21 cellular contexts compared by ENCODE assay signal in the genomic region with DNA sequence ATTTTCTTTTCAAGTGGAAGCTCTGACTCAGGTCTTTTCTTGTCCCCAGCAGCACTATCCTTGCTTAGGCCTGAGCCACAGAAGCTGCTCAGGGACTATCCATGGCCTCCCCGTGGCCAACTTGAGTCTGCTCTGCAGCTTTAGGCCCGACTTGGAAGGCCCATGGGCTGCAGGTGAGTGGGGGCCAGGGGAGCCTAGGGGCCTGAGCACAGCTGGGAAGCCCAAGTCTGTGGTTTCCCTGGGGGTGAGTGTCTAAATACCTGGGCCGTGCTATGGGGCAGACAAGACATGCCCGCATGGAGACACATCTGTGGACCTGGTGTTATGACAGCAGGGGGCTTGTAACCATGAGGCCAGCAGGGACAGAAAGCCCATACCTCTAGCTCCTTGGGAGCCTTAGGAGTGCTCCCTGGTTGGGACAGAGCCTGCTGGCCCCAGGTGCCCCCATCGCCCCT. TPM values are rescaled to one million over a fixed set of nuclear protein-coding genes. Genes with fewer than 3 reads are reported as not detected.
DNase-seq lines count a peak whose midpoint lies in the region; ATAC-seq, FAIRE-seq and TF ChIP-seq lines count a peak whose summit lies in the region.
"Had no signal": no experiment of that assay in that cellular context is flagged by ENCODE, and none has a peak within 500 bp of the region (broad histone marks: within the 10 kb centered on the region; RNA-seq: fewer than 3 reads in every experiment).

A gene (plus strand): TSS at position 51 of the 455 bp plus-strand sequence. CDS start 5,839 bp downstream, outside the sequence.

- no peaks in the 10 kb centered on the region for H3K9me3 ChIP-seq in K562 (replicated peaks; ENCODE audit: control insufficient read depth, insufficient read depth, low read depth, low read length)
- H3K9me3 ChIP-seq in mesenchymal stem cell (ENCODE audit: control insufficient read depth, low read length) = no peaks in the 10 kb centered on the region
- no peaks in the 10 kb centered on the region for H3K9me3 ChIP-seq in spleen
- H3K9me3 ChIP-seq in CD8-positive, alpha-beta memory T cell (ENCODE audit: low read length) = no peaks in the 10 kb centered on the region

- H3K23ac ChIP-seq in mesenchymal stem cell (ENCODE audit: low read length in 2 of 2) = no peak within 1 kb of the TSS

- H3K4me3 ChIP-seq in H7 (ENCODE audit: insufficient read depth, low read depth, low read length) (no peak within 1 kb of the TSS), K562 (no peak within 1 kb of the TSS), mesenchymal stem cell (ENCODE audit: insufficient read depth in 1 of 2, low read depth in 1 of 2, low read length in 2 of 2) (no peak within 1 kb of the TSS), spleen (no peak within 1 kb of the TSS)
- no peak within 1 kb of the TSS for H3K4me3 ChIP-seq in CD8-positive, alpha-beta memory T cell (ENCODE audit: low read length)
- H3K4me3 ChIP-seq: GM12878 had no signal

- H3K27me3 Mint-ChIP-seq in CD8-positive, alpha-beta memory T cell = peaks cover 24 to 32% of the 10 kb centered on the region in 2 donors

- peak within 1 kb of the TSS; percentile 25 to 35 for H3K18ac ChIP-seq in mesenchymal stem cell (ENCODE audit: low read depth in 1 of 2, low read length in 2 of 2)

- in situ Hi-C loops in K562 (cut with MboI) = no loop called here

- no peak for TF ChIP-seq EP300 in K562 (IDR thresholded peaks at IDR 0.05; ENCODE audit: low read length)

- ATAC-seq in K562 (peak; percentile 6; the same call in 2 of the 3 replicates), GM21360 (IDR thresholded peaks at IDR 0.05; ENCODE audit: unreplicated experiment) (no peak), HG03442 (IDR thresholded peaks at IDR 0.05; ENCODE audit: unreplicated experiment) (no peak)
- no peak for ATAC-seq in stimulated activated effector memory CD8-positive, alpha-beta T cell treated with anti-CD3 and anti-CD28 coated beads, Interleukin-12 subunit alpha, Interleukin-12 subunit beta, amount 100 ng/mL, for 72 hours
- ATAC-seq: stimulated activated naive CD8-positive, alpha-beta T cell treated with anti-CD3 and anti-CD28 coated beads, Interleukin-15, amount 100 ng/mL, for 72 hours had no signal

- no peaks in the 10 kb centered on the region for H3K9me3 Mint-ChIP-seq in CD8-positive, alpha-beta memory T cell
- no peaks in the 10 kb centered on the region for H3K9me3 Mint-ChIP-seq in stimulated activated effector memory CD8-positive, alpha-beta T cell treated with anti-CD3 and anti-CD28 coated beads, Interleukin-12 subunit alpha, Interleukin-12 subunit beta, amount 100 ng/mL, for 72 hours
- H3K9me3 Mint-ChIP-seq: stimulated activated naive CD8-positive, alpha-beta T cell treated with anti-CD3 and anti-CD28 coated beads, Interleukin-15, amount 100 ng/mL, for 72 hours had no signal

- H3K4me2 ChIP-seq in K562 (ENCODE audit: insufficient read depth, low read length) = no peak within 1 kb of the TSS
- H3K4me2 ChIP-seq in mesenchymal stem cell (ENCODE audit: low read length, poor library complexity, severe bottlenecking) = no peak within 1 kb of the TSS

- H3K36me3 ChIP-seq in H7 (replicated peaks; ENCODE audit: control insufficient read depth, insufficient read depth, low read length) (no peaks in the 10 kb centered on the region), K562 (ENCODE audit: control insufficient read depth, insufficient read depth, low read length) (no peaks in the 10 kb centered on the region), mesenchymal stem cell (ENCODE audit: control insufficient read depth in 1 of 2, insufficient read depth in 2 of 2, low read depth in 1 of 2, low read length in 2 of 2) (no peaks in the 10 kb centered on the region), spleen (no peaks in the 10 kb centered on the region)
- H3K36me3 ChIP-seq in CD8-positive, alpha-beta memory T cell (ENCODE audit: insufficient read depth, low read length) = no peaks in the 10 kb centered on the region

- H4K91ac ChIP-seq in mesenchymal stem cell (ENCODE audit: low read length) = no peak within 1 kb of the TSS

- intact Hi-C loops in K562 (cut with micrococcal nuclease) (no loop called here), spleen (cut with DNase I; ENCODE audit: low total_unique reads) (no loop called here)

- POLR2A ChIA-PET in K562 (lab: Yijun Ruan, JAX) = interaction anchor here (0.7 to 0.9 kb wide), 2 partner anchors 10 to 187 kb away, joined by 3 to 5 read pairs; no protein-coding TSS in a partner anchor
- POLR2A ChIA-PET in CD8-positive, alpha-beta memory T cell (lab: Charles Lee) = no interaction called here

- BruUV-seq in K562 (replicated peaks; lab: Mats Ljungman, UMichigan) = no TSS peak

- H3K4me3 Mint-ChIP-seq in CD8-positive, alpha-beta memory T cell = no peak within 1 kb of the TSS
- no peak within 1 kb of the TSS for H3K4me3 Mint-ChIP-seq in stimulated activated effector memory CD8-positive, alpha-beta T cell treated with anti-CD3 and anti-CD28 coated beads, Interleukin-12 subunit alpha, Interleukin-12 subunit beta, amount 100 ng/mL, for 72 hours
- H3K4me3 Mint-ChIP-seq: activated naive CD8-positive, alpha-beta T cell; stimulated activated naive CD8-positive, alpha-beta T cell treated with anti-CD3 and anti-CD28 coated beads, Interleukin-15, amount 100 ng/mL, for 72 hours had no signal

- TF ChIP-seq POLR2A in K562 (conservative IDR thresholded peaks at IDR 0.05) (no peak), spleen (IDR thresholded peaks at IDR 0.05) (no peak)

- TF ChIP-seq CTCF in K562 (IDR thresholded peaks at IDR 0.05 in 2 of 3, conservative IDR thresholded peaks at IDR 0.05 in 1 of 3; ENCODE audit: insufficient read depth in 2 of 3, low read depth in 1 of 3, low read length in 3 of 3) (no peak), spleen (IDR thresholded peaks at IDR 0.05 in 8 of 11, conservative IDR thresholded peaks at IDR 0.05 in 3 of 11) (no peak)

- no peak within 1 kb of the TSS for H4K8ac ChIP-seq in mesenchymal stem cell (ENCODE audit: low read length)

- H2BK15ac ChIP-seq in mesenchymal stem cell (ENCODE audit: low read depth, poor library complexity, severe bottlenecking) = no peak within 1 kb of the TSS

- no peaks in the 10 kb centered on the region for H3K36me3 Mint-ChIP-seq in CD8-positive, alpha-beta memory T cell
- H3K36me3 Mint-ChIP-seq in stimulated activated effector memory CD8-positive, alpha-beta T cell treated with anti-CD3 and anti-CD28 coated beads, Interleukin-12 subunit alpha, Interleukin-12 subunit beta, amount 100 ng/mL, for 72 hours = no peaks in the 10 kb centered on the region

- no peak within 1 kb of the TSS for H2AFZ ChIP-seq in K562 (ENCODE audit: low read depth, low read length)
- H2AFZ ChIP-seq in mesenchymal stem cell (ENCODE audit: low read depth, low read length) = no peak within 1 kb of the TSS

- H3K79me1 ChIP-seq in mesenchymal stem cell (replicated peaks; ENCODE audit: low read length, poor library complexity, severe bottlenecking) = no peaks in the 10 kb centered on the region

- FAIRE-seq in K562 (lab: Jason Lieb, UNC) = no peak
- FAIRE-seq: D721Med, GM12878, keratinocyte had no signal

- H2BK120ac ChIP-seq in mesenchymal stem cell (ENCODE audit: low read depth, low read length) = no peak within 1 kb of the TSS

- H3K14ac ChIP-seq in mesenchymal stem cell (ENCODE audit: low read length in 2 of 2) = no peak within 1 kb of the TSS

- no peaks in the 10 kb centered on the region for H3K79me2 ChIP-seq in K562 (ENCODE audit: control insufficient read depth, insufficient read depth, low read length)

- H3K4ac ChIP-seq in mesenchymal stem cell (ENCODE audit: low read depth in 1 of 2, low read length in 2 of 2) = no peak within 1 kb of the TSS

- TF ChIP-seq RAD21 in K562 (CRISPR knock-in tag; conservative IDR thresholded peaks at IDR 0.05 in 1 of 2, IDR thresholded peaks at IDR 0.05 in 1 of 2) = no peak

- DNase-seq in H7 (no peak), K562 (ENCODE audit: extremely low read depth in 1 of 4, low spot score in 3 of 4) (no peak), mesenchymal stem cell (no peak), spleen (no peak)
- no peak for DNase-seq in CD8-positive, alpha-beta memory T cell
- DNase-seq in stimulated activated effector memory CD8-positive, alpha-beta T cell treated with anti-CD3 and anti-CD28 coated beads, Interleukin-12 subunit alpha, Interleukin-12 subunit beta, amount 100 ng/mL, for 72 hours (ENCODE audit: low spot score in 2 of 2) = no peak
- DNase-seq: activated CD4-positive, alpha-beta T cell treated with anti-CD3 and anti-CD28 coated beads, Interleukin-2, amount 50 U/mL, for 48 hours; activated T-cell treated with anti-CD3 and anti-CD28 coated beads, Interleukin-2, amount 50 U/mL, for 1 hour; central memory CD4-positive, alpha-beta T cell; effector CD8-positive, alpha-beta T cell; GDM1; hippocampal formation; NCI-H1930; NCI-H510A; stimulated activated naive CD8-positive, alpha-beta T cell treated with anti-CD3 and anti-CD28 coated beads, Interleukin-15, amount 100 ng/mL, for 72 hours had no signal

- no peaks in the 10 kb centered on the region for H3K9me1 ChIP-seq in K562 (ENCODE audit: control insufficient read depth, insufficient read depth, low read length)

- peak within 1 kb of the TSS; percentile 34 for H2AK5ac ChIP-seq in mesenchymal stem cell (ENCODE audit: low read length, severe bottlenecking)

- H3K27me3 ChIP-seq in H7 (ENCODE audit: control insufficient read depth, insufficient read depth, low read length) = peaks cover 50% of the 10 kb centered on the region
- peaks cover 38 to 71% of the 10 kb centered on the region in 2 experiments for H3K27me3 ChIP-seq in K562 (ENCODE audit: control insufficient read depth in 2 of 2, insufficient read depth in 2 of 2, low read length in 2 of 2)
- peaks cover 32 to 44% of the 10 kb centered on the region in 2 experiments for H3K27me3 ChIP-seq in mesenchymal stem cell (ENCODE audit: control insufficient read depth in 1 of 2, insufficient read depth in 1 of 2, low read length in 2 of 2)
- H3K27me3 ChIP-seq in spleen (replicated peaks in 1 of 7) = peaks cover 0 to 35% (median 22%) of the 10 kb centered on the region in 7 donors
- H3K27me3 ChIP-seq in CD8-positive, alpha-beta memory T cell (ENCODE audit: insufficient read depth, low read length, poor library complexity, severe bottlenecking) = peaks cover 20% of the 10 kb centered on the region

- H3K27ac ChIP-seq in K562 (ENCODE audit: extremely low read depth, low read depth, low read length) (no peak within 1 kb of the TSS), mesenchymal stem cell (ENCODE audit: low read length, poor library complexity, severe bottlenecking) (no peak within 1 kb of the TSS), spleen (peak within 1 kb of the TSS in 2 of 8 donors; percentile 18)
- H3K27ac ChIP-seq in CD8-positive, alpha-beta memory T cell (ENCODE audit: low read depth, low read length) = no peak within 1 kb of the TSS

- CTCF ChIA-PET in K562 (lab: Yijun Ruan, JAX; ENCODE audit: low intra/inter-chr PET ratio) = no interaction called here
- CTCF ChIA-PET in CD8-positive, alpha-beta memory T cell (lab: Charles Lee) = interaction anchor here (0.7 kb wide), 1 partner anchor 17 kb away, joined by 4 read pairs; no protein-coding TSS in a partner anchor

- peaks cover 0 to 15% (median 4%) of the 10 kb centered on the region in 3 donors for H3K4me1 Mint-ChIP-seq in CD8-positive, alpha-beta memory T cell
- peaks cover 10% of the 10 kb centered on the region for H3K4me1 Mint-ChIP-seq in stimulated activated effector memory CD8-positive, alpha-beta T cell treated with anti-CD3 and anti-CD28 coated beads, Interleukin-12 subunit alpha, Interleukin-12 subunit beta, amount 100 ng/mL, for 72 hours

- H3K9ac ChIP-seq in K562 (ENCODE audit: insufficient read depth in 1 of 2, low read depth in 2 of 2, low read length in 2 of 2) = peak within 1 kb of the TSS in 1 of 2 experiments; percentile 68; a peak in 2 of 4 replicates
- H3K9ac ChIP-seq in mesenchymal stem cell (ENCODE audit: low read length) = no peak within 1 kb of the TSS

- H3K4me1 ChIP-seq in K562 (replicated peaks in 1 of 2; ENCODE audit: control insufficient read depth in 2 of 2, insufficient read depth in 2 of 2, low read length in 2 of 2) = peaks cover 0 to 22% of the 10 kb centered on the region in 2 experiments; a peak in 3 of 5 replicates
- peaks cover 62% of the 10 kb centered on the region for H3K4me1 ChIP-seq in mesenchymal stem cell (ENCODE audit: control insufficient read depth, insufficient read depth, low read depth, low read length)
- H3K4me1 ChIP-seq in spleen = peaks cover 16 to 66% (median 45%) of the 10 kb centered on the region in 6 donors
- H3K4me1 ChIP-seq in CD8-positive, alpha-beta memory T cell (ENCODE audit: insufficient read depth, low read length) = no peaks in the 10 kb centered on the region

- H4K20me1 ChIP-seq in K562 (replicated peaks; ENCODE audit: control insufficient read depth, insufficient read depth, low read length) = peaks cover 21% of the 10 kb centered on the region

- peak within 1 kb of the TSS in 1 of 8 donors; percentile 33 for H3K27ac Mint-ChIP-seq in CD8-positive, alpha-beta memory T cell
- no peak within 1 kb of the TSS for H3K27ac Mint-ChIP-seq in stimulated activated effector memory CD8-positive, alpha-beta T cell treated with anti-CD3 and anti-CD28 coated beads, Interleukin-12 subunit alpha, Interleukin-12 subunit beta, amount 100 ng/mL, for 72 hours
- H3K27ac Mint-ChIP-seq: activated naive CD8-positive, alpha-beta T cell; stimulated activated naive CD8-positive, alpha-beta T cell treated with anti-CD3 and anti-CD28 coated beads, Interleukin-15, amount 100 ng/mL, for 72 hours had no signal

- H2BK5ac ChIP-seq in mesenchymal stem cell (ENCODE audit: low read depth, low read length, poor library complexity, severe bottlenecking) = no peak within 1 kb of the TSS

- H2BK12ac ChIP-seq in mesenchymal stem cell (ENCODE audit: low read length in 2 of 2) = no peak within 1 kb of the TSS

- WGBS in K562 (ENCODE audit: insufficient coverage, low coverage, missing lambda C conversion rate) = 21% methylated on average over 5 of the region's 5 CpGs
- 81% methylated on average over 5 of the region's 5 CpGs for WGBS in mesenchymal stem cell
- WGBS in spleen, 5 donors = 82 to 93% (median 91%) methylated on average over 5 of the region's 5 CpGs

RNA-seq across cellular contexts. Expression of the gene that starts here (rescaled TPM):
- 32.3 and 35.2 TPM in 2 replicates for total RNA-seq in H7 (2014; rRNA removed; shearing (Covaris generic))
- not detected in 2 replicates for total RNA-seq in K562 (2011; cell fraction: chromatin; rRNA removed; ENCODE audit: low replicate concordance)
- total RNA-seq in K562 (2011; cell fraction: nucleolus; rRNA removed) = not detected in 2 replicates
- total RNA-seq in K562 (2011; cell fraction: nucleoplasm; rRNA removed) = not detected in 2 replicates
- total RNA-seq in K562 (2014; rRNA removed) (not detected in 2 replicates), K562 (2014; rRNA removed; fragmentation: Illumina TruSeq; extraction: Trizol) (not detected in 2 replicates), K562 (2015; rRNA removed; fragmentation: Illumina TruSeq; extraction: Trizol) (not detected in 2 replicates), K562 (2021) (not detected in 2 replicates), spleen (10 to 100 TPM in 6 of 7 donors, 1 to 10 TPM in 1; 5.1 to 38.7 (median 21.9) TPM)
- polyA plus RNA-seq in K562 (2011; rRNA removed) (not detected in 2 replicates), K562 (2014; fragmentation: Illumina TruSeq; extraction: Trizol) (not detected in 2 replicates), K562 (2014; fragmentation: Nextera tagmentation; extraction: Ambion mirVana) (not detected), K562 (2014; rRNA removed) (not detected in 2 replicates), spleen (100 to 1,000 TPM in 1 of 3 donors, 10 to 100 TPM in 2; 61.8 to 190 (median 67.1) TPM)
- polyA plus RNA-seq in K562 (2011; cell fraction: cytosol; rRNA removed) = not detected in 2 replicates
- polyA plus RNA-seq in K562 (2011; cell fraction: nucleus; rRNA removed) = not detected in 2 replicates
- polyA plus RNA-seq in K562 (2012) = not detected in 2 replicates
- not detected in 2 replicates for polyA minus RNA-seq in K562 (2011; rRNA and poly(A)+ RNA removed)
- not detected in 2 replicates for polyA minus RNA-seq in K562 (2011; cell fraction: cytosol; rRNA and poly(A)+ RNA removed)
- not detected in 2 replicates for polyA minus RNA-seq in K562 (2011; cell fraction: nucleus; rRNA and poly(A)+ RNA removed)
- 0.15 TPM for polyA plus RNA-seq in mesenchymal stem cell (2013, experiment 1 of 2)
- polyA plus RNA-seq in mesenchymal stem cell (2013, experiment 2 of 2) = 0.27 TPM
- not detected for total RNA-seq in CD8-positive, alpha-beta memory T cell
- polyA plus RNA-seq in CD8-positive, alpha-beta memory T cell = not detected
- total RNA-seq: GM12878 had no signal
- polyA plus RNA-seq: GM12878, keratinocyte had no signal

Comparison
In these comparisons a context has a peak if more than half of its experiments do, and no peak if none do; other contexts are left out.
1. RNA of the gene that starts here (total RNA-seq): 32.3 to 35.2 TPM in H7 and 5.1 to 38.7 TPM in spleen; not detected in K562 and not detected in CD8-positive, alpha-beta memory T cell; every median in the first group is over 4 times any median in the second.
2. RNA of the gene that starts here (polyA plus RNA-seq): 61.8 to 190 TPM in spleen; not detected in K562 and not detected in CD8-positive, alpha-beta memory T cell (single experiment); every median in the first group is over 10 times any median in the second.
3. Peak in ATAC-seq in K562; RNA of the gene not detected or under 1 TPM.